Comparison of ENCODE assay signal across 11 cellular contexts in genomic region chr10:75208177-75208576, GRCh38. TPM values are rescaled to one million over a fixed set of nuclear protein-coding genes. Genes with fewer than 3 reads are reported as not detected.
DNase-seq lines count a peak whose midpoint lies in the region; ATAC-seq, FAIRE-seq and TF ChIP-seq lines count a peak whose summit lies in the region.
"Had no signal": no experiment of that assay in that cellular context is flagged by ENCODE, and none has a peak within 500 bp of the region (broad histone marks: within the 10 kb centered on the region; RNA-seq: fewer than 3 reads in every experiment).

No MANE protein-coding gene starts in this region.

- H3K36me3 ChIP-seq in gastroesophageal sphincter, result peaks cover 0 to 12% of the 10 kb centered on the region in 2 donors

- no peak for DNase-seq in activated T-cell treated with anti-CD3 and anti-CD28 coated beads, Interleukin-2, amount 50 U/mL, for 24 hours
- DNase-seq in activated T-cell treated with anti-CD3 and anti-CD28 coated beads, Interleukin-2, amount 50 U/mL, for 4 hours, result no peak
- DNase-seq in activated T-helper 1 cell treated with anti-CD3 and anti-CD28 coated beads, Interleukin-12 subunit alpha, Interleukin-12 subunit beta, Interleukin-2, Interleukin-4 antibody, amounts not matched to agents 30 ng/mL and 10 ng/mL and 1 ng/mL, durations not matched to agents 14 hours and 24 hours and 36 hours (ENCODE audit: low spot score), result no peak
- peak; percentile 14 for DNase-seq in stimulated activated naive CD8-positive, alpha-beta T cell treated with anti-CD3 and anti-CD28 coated beads, Interleukin-15, Interleukin-2, amounts not matched to agents 100 U/mL and 50 U/mL, for 24 hours
- DNase-seq in stimulated activated naive CD4-positive, alpha-beta T cell (lab: John Stamatoyannopoulos, UW), result no peak
- DNase-seq in GM12892 (ENCODE audit: insufficient read length), result no peak
- DNase-seq: lower lobe of right lung, NCI-H2107 had no signal

- peaks cover 26% of the 10 kb centered on the region for H3K36me3 Mint-ChIP-seq in activated T-cell treated with anti-CD3 and anti-CD28 coated beads, Interleukin-2, amount 50 U/mL, for 24 hours (ENCODE audit: low read depth)
- H3K36me3 Mint-ChIP-seq in activated T-cell treated with anti-CD3 and anti-CD28 coated beads, Interleukin-2, amount 50 U/mL, for 4 hours (ENCODE audit: insufficient read depth), result peaks cover 9% of the 10 kb centered on the region
- peaks cover 15% of the 10 kb centered on the region for H3K36me3 Mint-ChIP-seq in activated T-helper 1 cell treated with anti-CD3 and anti-CD28 coated beads, Interleukin-12 subunit alpha, Interleukin-12 subunit beta, Interleukin-2, Interleukin-4 antibody, amounts not matched to agents 30 ng/mL and 10 ng/mL and 1 ng/mL, durations not matched to agents 14 hours and 24 hours and 36 hours (ENCODE audit: low read depth)

- peak overlapping the region; percentile 42 for H3K4me3 Mint-ChIP-seq in activated T-cell treated with anti-CD3 and anti-CD28 coated beads, Interleukin-2, amount 50 U/mL, for 24 hours
- H3K4me3 Mint-ChIP-seq in activated T-cell treated with anti-CD3 and anti-CD28 coated beads, Interleukin-2, amount 50 U/mL, for 4 hours, result no peak overlapping the region
- H3K4me3 Mint-ChIP-seq in activated T-helper 1 cell treated with anti-CD3 and anti-CD28 coated beads, Interleukin-12 subunit alpha, Interleukin-12 subunit beta, Interleukin-2, Interleukin-4 antibody, amounts not matched to agents 30 ng/mL and 10 ng/mL and 1 ng/mL, durations not matched to agents 14 hours and 24 hours and 36 hours, result peak overlapping the region; percentile 67

- TF ChIP-seq EP300 in gastroesophageal sphincter (IDR thresholded peaks at IDR 0.05), result no peak

- no peaks in the 10 kb centered on the region for H3K27me3 Mint-ChIP-seq in activated T-cell treated with anti-CD3 and anti-CD28 coated beads, Interleukin-2, amount 50 U/mL, for 24 hours
- no peaks in the 10 kb centered on the region for H3K27me3 Mint-ChIP-seq in activated T-cell treated with anti-CD3 and anti-CD28 coated beads, Interleukin-2, amount 50 U/mL, for 4 hours (ENCODE audit: low read depth)
- no peaks in the 10 kb centered on the region for H3K27me3 Mint-ChIP-seq in activated T-helper 1 cell treated with anti-CD3 and anti-CD28 coated beads, Interleukin-12 subunit alpha, Interleukin-12 subunit beta, Interleukin-2, Interleukin-4 antibody, amounts not matched to agents 30 ng/mL and 10 ng/mL and 1 ng/mL, durations not matched to agents 14 hours and 24 hours and 36 hours (ENCODE audit: insufficient read depth)

- H3K27ac Mint-ChIP-seq in activated T-cell treated with anti-CD3 and anti-CD28 coated beads, Interleukin-2, amount 50 U/mL, for 24 hours, result peak overlapping the region; percentile 84
- H3K27ac Mint-ChIP-seq in activated T-helper 1 cell treated with anti-CD3 and anti-CD28 coated beads, Interleukin-12 subunit alpha, Interleukin-12 subunit beta, Interleukin-2, Interleukin-4 antibody, amounts not matched to agents 30 ng/mL and 10 ng/mL and 1 ng/mL, durations not matched to agents 14 hours and 24 hours and 36 hours, result peak overlapping the region; percentile 80

- TF ChIP-seq CTCF in gastroesophageal sphincter (IDR thresholded peaks at IDR 0.05), result no peak

- no peaks in the 10 kb centered on the region for H3K27me3 ChIP-seq in gastroesophageal sphincter

- no peaks in the 10 kb centered on the region for H3K9me3 ChIP-seq in gastroesophageal sphincter
- H3K9me3 ChIP-seq: lower lobe of right lung had no signal

- no peak for TF ChIP-seq POLR2A in gastroesophageal sphincter (IDR thresholded peaks at IDR 0.05)
- no peak for TF ChIP-seq POLR2A in GM12892 (IDR thresholded peaks at IDR 0.05; ENCODE audit: low read depth, low read length)

- no peak overlapping the region for H3K4me3 ChIP-seq in gastroesophageal sphincter
- H3K4me3 ChIP-seq: lower lobe of right lung had no signal

- whole genome bisulfite sequencing in gastroesophageal sphincter (ENCODE audit: low coverage in 1 of 2), 2 donors, result 30 to 42% methylated on average over 4 of the region's 4 CpGs

- H3K27ac ChIP-seq in gastroesophageal sphincter, result peak overlapping the region; percentile 93 to 100 (median 99)
- H3K27ac ChIP-seq: lower lobe of right lung had no signal

- no peak for FAIRE-seq in GM12892 (lab: Jason Lieb, UNC)
- FAIRE-seq: colon had no signal

- intact Hi-C loops in activated T-helper 1 cell treated with anti-CD3 and anti-CD28 coated beads, Interleukin-12 subunit alpha, Interleukin-12 subunit beta, Interleukin-2, Interleukin-4 antibody, amounts not matched to agents 30 ng/mL and 10 ng/mL and 1 ng/mL, durations not matched to agents 14 hours and 24 hours and 36 hours (cut with micrococcal nuclease), result no loop called here

- H3K9me3 Mint-ChIP-seq in activated T-cell treated with anti-CD3 and anti-CD28 coated beads, Interleukin-2, amount 50 U/mL, for 24 hours, result no peaks in the 10 kb centered on the region
- H3K9me3 Mint-ChIP-seq in activated T-cell treated with anti-CD3 and anti-CD28 coated beads, Interleukin-2, amount 50 U/mL, for 4 hours, result no peaks in the 10 kb centered on the region
- H3K9me3 Mint-ChIP-seq in activated T-helper 1 cell treated with anti-CD3 and anti-CD28 coated beads, Interleukin-12 subunit alpha, Interleukin-12 subunit beta, Interleukin-2, Interleukin-4 antibody, amounts not matched to agents 30 ng/mL and 10 ng/mL and 1 ng/mL, durations not matched to agents 14 hours and 24 hours and 36 hours, result no peaks in the 10 kb centered on the region

- H3K4me1 ChIP-seq in gastroesophageal sphincter, result peaks cover 3 to 49% (median 18%) of the 10 kb centered on the region in 3 donors

- H3K4me1 Mint-ChIP-seq in activated T-cell treated with anti-CD3 and anti-CD28 coated beads, Interleukin-2, amount 50 U/mL, for 24 hours (ENCODE audit: low read depth), result peaks cover 35% of the 10 kb centered on the region
- H3K4me1 Mint-ChIP-seq in activated T-cell treated with anti-CD3 and anti-CD28 coated beads, Interleukin-2, amount 50 U/mL, for 4 hours (ENCODE audit: low read depth), result peaks cover 26% of the 10 kb centered on the region
- H3K4me1 Mint-ChIP-seq in activated T-helper 1 cell treated with anti-CD3 and anti-CD28 coated beads, Interleukin-12 subunit alpha, Interleukin-12 subunit beta, Interleukin-2, Interleukin-4 antibody, amounts not matched to agents 30 ng/mL and 10 ng/mL and 1 ng/mL, durations not matched to agents 14 hours and 24 hours and 36 hours (ENCODE audit: low read depth), result peaks cover 25% of the 10 kb centered on the region

- no peak for ATAC-seq in activated T-cell treated with anti-CD3 and anti-CD28 coated beads, Interleukin-2, amount 50 U/mL, for 4 hours
- ATAC-seq in gastroesophageal sphincter, result no peak
- no peak for ATAC-seq in stimulated activated naive CD8-positive, alpha-beta T cell treated with anti-CD3 and anti-CD28 coated beads, Interleukin-15, Interleukin-2, amounts not matched to agents 100 U/mL and 50 U/mL, for 24 hours
- no peak for ATAC-seq in HG03159 (IDR thresholded peaks at IDR 0.05; ENCODE audit: unreplicated experiment)
- ATAC-seq: lower lobe of right lung had no signal

RNA-seq across cellular contexts. Expression of gene VDAC2, which starts 2.4 kb away (rescaled TPM):
- 100 to 1,000 TPM; 269 to 284 (median 271) TPM for total RNA-seq in activated T-cell treated with anti-CD3 and anti-CD28 coated beads, Interleukin-2, amount 50 U/mL, for 4 hours
- 220 and 224 TPM in 2 replicates for total RNA-seq in activated T-helper 1 cell treated with anti-CD3 and anti-CD28 coated beads, Interleukin-12 subunit alpha, Interleukin-12 subunit beta, Interleukin-2, Interleukin-4 antibody, amounts not matched to agents 30 ng/mL and 10 ng/mL and 1 ng/mL, durations not matched to agents 14 hours and 24 hours and 36 hours
- total RNA-seq in gastroesophageal sphincter, result 100 to 1,000 TPM; 199 to 283 (median 249) TPM
- 239 TPM for polyA plus RNA-seq in GM12892 (2012; ENCODE audit: missing spikeins)

RNA-seq across cellular contexts. Expression of gene COMTD1, which starts 27.6 kb away (rescaled TPM):
- total RNA-seq in activated T-cell treated with anti-CD3 and anti-CD28 coated beads, Interleukin-2, amount 50 U/mL, for 4 hours, result 10 to 100 TPM; 30.0 to 35.1 (median 30.4) TPM
- total RNA-seq in activated T-helper 1 cell treated with anti-CD3 and anti-CD28 coated beads, Interleukin-12 subunit alpha, Interleukin-12 subunit beta, Interleukin-2, Interleukin-4 antibody, amounts not matched to agents 30 ng/mL and 10 ng/mL and 1 ng/mL, durations not matched to agents 14 hours and 24 hours and 36 hours, result 36.4 and 36.9 TPM in 2 replicates
- 10 to 100 TPM; 15.3 to 25.8 (median 21.6) TPM for total RNA-seq in gastroesophageal sphincter
- 10.5 TPM for polyA plus RNA-seq in GM12892 (2012; ENCODE audit: missing spikeins)
